15 cellular contexts compared by ENCODE assay signal in genomic region chr6:102981631-102982030, GRCh38.
A peak's percentile ranks its signal among the peaks of the same experiment; 100 is the strongest.
DNase-seq lines count a peak whose midpoint lies in the region; ATAC-seq and TF ChIP-seq lines count a peak whose summit lies in the region.
"Had no signal": no experiment of that assay in that cellular context is flagged by ENCODE, and none has a peak within 500 bp of the region (broad histone marks: within the 10 kb centered on the region; RNA-seq: fewer than 3 reads in every experiment).

No MANE protein-coding gene starts in this region.

- POLR2A ChIA-PET in Caco-2 (lab: Charles Lee) (no interaction called here), HEK293 (lab: Yijun Ruan, JAX) (no interaction called here)

- H3K36me3 ChIP-seq in Caco-2 (ENCODE audit: control insufficient read depth, insufficient read depth, low read length) = no peaks in the 10 kb centered on the region
- no peaks in the 10 kb centered on the region for H3K36me3 ChIP-seq in HEK293 (ENCODE audit: control insufficient read depth in 2 of 2, insufficient read depth in 1 of 2, low read length in 2 of 2)
- H3K36me3 ChIP-seq: BE2C, HAP-1 had no signal

- H3K27ac Mint-ChIP-seq in Caco-2 (ENCODE audit: unreplicated experiment) (peak overlapping the region; percentile 57), type B pancreatic cell (no peak overlapping the region)
- H3K27ac Mint-ChIP-seq: CD4-positive, CD25-positive, alpha-beta regulatory T cell; CD8-positive, alpha-beta memory T cell had no signal

- H3K4me3 Mint-ChIP-seq in Caco-2 (ENCODE audit: unreplicated experiment) (no peak overlapping the region), type B pancreatic cell (peak overlapping the region; percentile 21)
- H3K4me3 Mint-ChIP-seq: CD4-positive, CD25-positive, alpha-beta regulatory T cell; CD8-positive, alpha-beta memory T cell had no signal

- BruUV-seq in Caco-2 (replicated peaks; lab: Mats Ljungman, UMichigan) = no TSS peak

- H3K4me3 ChIP-seq in Caco-2 (ENCODE audit: low read depth, low read length) (no peak overlapping the region), HEK293 (ENCODE audit: low read depth, low read length) (no peak overlapping the region)
- H3K4me3 ChIP-seq: GM23248, HAP-1 had no signal

- ATAC-seq in GM19397 (IDR thresholded peaks at IDR 0.05; ENCODE audit: unreplicated experiment) = no peak

- H3K27me3 ChIP-seq in Caco-2 (replicated peaks; ENCODE audit: control insufficient read depth, insufficient read depth, low read length) = no peaks in the 10 kb centered on the region
- H3K27me3 ChIP-seq: BE2C had no signal

- no peaks in the 10 kb centered on the region for H3K36me3 Mint-ChIP-seq in Caco-2 (ENCODE audit: insufficient read depth, unreplicated experiment)
- no peaks in the 10 kb centered on the region for H3K36me3 Mint-ChIP-seq in type B pancreatic cell
- H3K36me3 Mint-ChIP-seq: CD4-positive, CD25-positive, alpha-beta regulatory T cell; CD8-positive, alpha-beta memory T cell had no signal

- TF ChIP-seq CTCF in Caco-2 (IDR thresholded peaks at IDR 0.05; ENCODE audit: insufficient read depth in 1 of 2, low read depth in 1 of 2, low read length in 1 of 2, severe bottlenecking in 1 of 2, unreplicated experiment in 1 of 2) = no peak
- TF ChIP-seq CTCF in HEK293 (tag by site-specific recombination; IDR thresholded peaks at IDR 0.05) = no peak
- no peak for TF ChIP-seq CTCF in type B pancreatic cell (conservative IDR thresholded peaks at IDR 0.05)

- DNase-seq in Caco-2 (peak; percentile 46 to 65), left kidney (ENCODE audit: low read depth, low spot score) (peak; percentile 62), type B pancreatic cell (ENCODE audit: extremely low spot score, unreplicated experiment) (no peak), T-helper 2 cell (no peak)
- DNase-seq: ACHN; BE2C; C1 segment of cervical spinal cord; CD4-positive, CD25-positive, alpha-beta regulatory T cell; CD8-positive, alpha-beta memory T cell; COR-L47; GM23248; IMR-90 had no signal

- no peak overlapping the region for H3K27ac ChIP-seq in HEK293 (ENCODE audit: extremely low read depth, low read depth, low read length)
- H3K27ac ChIP-seq: GM23248 had no signal

- H3K9me3 ChIP-seq in Caco-2 = 0 out of 2 replicates have a peak, but pooled peaks cover 2% of the 10 kb centered on the region
- no peaks in the 10 kb centered on the region for H3K9me3 ChIP-seq in HEK293 (ENCODE audit: control insufficient read depth, insufficient read depth, low read depth, low read length)
- H3K9me3 ChIP-seq: BE2C, HAP-1 had no signal

- CTCF ChIA-PET in Caco-2 (lab: Charles Lee) (no interaction called here), HEK293 (lab: Yijun Ruan, JAX) (interaction anchor here (0.7 kb wide), 1 partner anchor 209 kb away, joined by 3 read pairs; no protein-coding TSS in a partner anchor)

- H3K4me1 Mint-ChIP-seq in Caco-2 (ENCODE audit: low read depth, unreplicated experiment) (peaks cover 22% of the 10 kb centered on the region), type B pancreatic cell (ENCODE audit: unreplicated experiment) (peaks cover 9% of the 10 kb centered on the region)
- H3K4me1 Mint-ChIP-seq: CD4-positive, CD25-positive, alpha-beta regulatory T cell; CD8-positive, alpha-beta memory T cell had no signal

- H3K9me3 Mint-ChIP-seq in Caco-2 (ENCODE audit: unreplicated experiment) (peaks cover 13% of the 10 kb centered on the region), type B pancreatic cell (no peaks in the 10 kb centered on the region)

- peaks cover 28% of the 10 kb centered on the region for H3K4me1 ChIP-seq in Caco-2
- no peaks in the 10 kb centered on the region for H3K4me1 ChIP-seq in HEK293 (ENCODE audit: control insufficient read depth, insufficient read depth, low read length)
- H3K4me1 ChIP-seq: BE2C, HAP-1 had no signal

- H3K27me3 Mint-ChIP-seq in Caco-2 (ENCODE audit: insufficient read depth, unreplicated experiment) = no peaks in the 10 kb centered on the region
- no peaks in the 10 kb centered on the region for H3K27me3 Mint-ChIP-seq in type B pancreatic cell
- H3K27me3 Mint-ChIP-seq: CD4-positive, CD25-positive, alpha-beta regulatory T cell; CD8-positive, alpha-beta memory T cell had no signal

- intact Hi-C loops in Caco-2 (cut with micrococcal nuclease; ENCODE audit: unreplicated experiment) = loop anchor here (1.0 to 10.0 kb wide), 7 partner anchors 25 to 386 kb away; no protein-coding TSS in a partner anchor

TF ChIP-seq in HEK293, 187 proteins besides CTCF, POLR2A, EP300 and RAD21:
- peak; percentile 52; the same call in 1 of the 2 replicates for TF ChIP-seq TRIM28 (IDR thresholded peaks at IDR 0.05; ENCODE audit: borderline replicate concordance, low read length)
- TF ChIP-seq ZNF664 (tag by site-specific recombination; IDR thresholded peaks at IDR 0.05) = no peak
- peak; percentile 93 for TF ChIP-seq WT1 (tag by site-specific recombination; IDR thresholded peaks at IDR 0.05)
- TF ChIP-seq TCF7L2 (IDR thresholded peaks at IDR 0.05; ENCODE audit: borderline replicate concordance, low read depth, low read length) = peak; percentile 100
- no peak for TF ChIP-seq RBAK (tag by site-specific recombination; IDR thresholded peaks at IDR 0.05)
TF ChIP-seq in HEK293: peak in this region for 3.

Comparison
In these comparisons a context has a peak if more than half of its experiments do, and no peak if none do; other contexts are left out.
1. DNase-seq: peak in Caco-2 (2 of 2) and left kidney (single experiment); none in type B pancreatic cell (single experiment) and T-helper 2 cell (0 of 5).